12 cellular contexts compared by ENCODE assay signal in genomic region chr5:96952946-96953730, GRCh38. TPM values are rescaled to one million over a fixed set of nuclear protein-coding genes. Genes with fewer than 3 reads are reported as not detected.
DNase-seq lines count a peak whose midpoint lies in the region; ATAC-seq and TF ChIP-seq lines count a peak whose summit lies in the region.
"Had no signal": no experiment of that assay in that cellular context is flagged by ENCODE, and none has a peak within 500 bp of the region (broad histone marks: within the 10 kb centered on the region; RNA-seq: fewer than 3 reads in every experiment).

No MANE protein-coding gene starts in this region.

- H4K20me1 ChIP-seq in mammary epithelial cell (ENCODE audit: insufficient read depth, low read length) = no peaks in the 10 kb centered on the region

- peak overlapping the region; percentile 74 for H2AFZ ChIP-seq in mammary epithelial cell (ENCODE audit: low read depth, low read length)

- ATAC-seq in mucosa of descending colon (peak; percentile 89), HG02610 (IDR thresholded peaks at IDR 0.05; ENCODE audit: unreplicated experiment) (no peak), HG03175 (IDR thresholded peaks at IDR 0.05; ENCODE audit: unreplicated experiment) (no peak)

- H3K9me3 ChIP-seq in mammary epithelial cell (replicated peaks; ENCODE audit: insufficient read depth, low read length) (no peaks in the 10 kb centered on the region), mucosa of descending colon (no peaks in the 10 kb centered on the region), tibial artery (no peaks in the 10 kb centered on the region)

- no peaks in the 10 kb centered on the region for H3K36me3 ChIP-seq in mammary epithelial cell (ENCODE audit: insufficient read depth, low read length)
- H3K36me3 ChIP-seq in mucosa of descending colon (ENCODE audit: low read depth) = no peaks in the 10 kb centered on the region
- no peaks in the 10 kb centered on the region for H3K36me3 ChIP-seq in tibial artery

- H3K27ac ChIP-seq in mammary epithelial cell (ENCODE audit: insufficient read depth, low read depth, low read length) (peak overlapping the region; percentile 56), tibial artery (peak overlapping the region; percentile 67 to 81)

- CTCF ChIA-PET in activated naive CD4-positive, alpha-beta T cell treated with anti-CD3 and anti-CD28 coated beads for 36 hours (lab: Charles Lee) = interaction anchor here (0.9 to 1.7 kb wide), 3 partner anchors 14 to 208 kb away, joined by 3 to 7 read pairs (median 3); no protein-coding TSS in a partner anchor
- CTCF ChIA-PET in mammary epithelial cell (lab: Charles Lee; ENCODE audit: low non-redundant PET) = no interaction called here

- BruUV-seq in mammary epithelial cell (replicated peaks; lab: Mats Ljungman, UMichigan) = no TSS peak

- peak overlapping the region; percentile 68 for H3K4me2 ChIP-seq in mammary epithelial cell (ENCODE audit: insufficient read depth, low read depth, low read length)

- WGBS in mammary epithelial cell (ENCODE audit: low coverage, missing lambda C conversion rate) = 7% methylated on average over 7 of the region's 7 CpGs

- DNase-seq in activated naive CD4-positive, alpha-beta T cell treated with anti-CD3 and anti-CD28 coated beads for 36 hours = no peak
- DNase-seq in activated naive CD4-positive, alpha-beta T cell treated with anti-CD3 and anti-CD28 coated beads, Interleukin-2, amount 50 U/mL, for 16 hours = no peak
- DNase-seq in mammary epithelial cell = peak; percentile 29
- DNase-seq in mucosa of descending colon = peak in 1 of 3 donors; percentile 34
- no peak for DNase-seq in tibial artery
- DNase-seq in stimulated activated CD4-positive, alpha-beta T cell treated with anti-CD3 and anti-CD28 coated beads, Interleukin-4, amount 100 ng/mL, for 1 hour = no peak
- DNase-seq: ACHN; activated CD4-positive, alpha-beta T cell treated with anti-CD3 and anti-CD28 coated beads, Interleukin-2, amount 50 U/mL, for 48 hours; dorsolateral prefrontal cortex; NCI-H187 treated with DMSO at 0.1 percent for 48 hours had no signal

- peaks cover 6% of the 10 kb centered on the region for H3K36me3 Mint-ChIP-seq in activated naive CD4-positive, alpha-beta T cell treated with anti-CD3 and anti-CD28 coated beads for 36 hours (ENCODE audit: low read depth)

- H3K27me3 Mint-ChIP-seq in activated naive CD4-positive, alpha-beta T cell treated with anti-CD3 and anti-CD28 coated beads for 36 hours (ENCODE audit: low read depth) = no peaks in the 10 kb centered on the region

- H3K27ac Mint-ChIP-seq in activated naive CD4-positive, alpha-beta T cell treated with anti-CD3 and anti-CD28 coated beads for 36 hours = peak overlapping the region; percentile 20

- peak overlapping the region; percentile 2 for H3K9ac ChIP-seq in mammary epithelial cell (ENCODE audit: insufficient read depth, low read length)

- H3K27me3 ChIP-seq in mammary epithelial cell (ENCODE audit: insufficient read depth, low read length) (no peaks in the 10 kb centered on the region), tibial artery (no peaks in the 10 kb centered on the region)
- H3K27me3 ChIP-seq: dorsolateral prefrontal cortex had no signal

- intact Hi-C loops in activated naive CD4-positive, alpha-beta T cell treated with anti-CD3 and anti-CD28 coated beads for 36 hours (cut with micrococcal nuclease) = loop anchor here (1.0 kb wide), 2 partner anchors 8 to 27 kb away; no protein-coding TSS in a partner anchor
- intact Hi-C loops in mammary epithelial cell (cut with micrococcal nuclease) (no loop called here), mucosa of descending colon (cut with DNase I, micrococcal nuclease) (no loop called here), tibial artery (cut with DNase I; ENCODE audit: low total_unique reads) (no loop called here)

- dilution Hi-C loops in mammary epithelial cell (cut with HindIII; ENCODE audit: low sequenced_read_pairs) = no loop called here

- H3K4me1 Mint-ChIP-seq in activated naive CD4-positive, alpha-beta T cell treated with anti-CD3 and anti-CD28 coated beads for 36 hours (ENCODE audit: low read depth) = peaks cover 73% of the 10 kb centered on the region

- peaks cover 91% of the 10 kb centered on the region for H3K79me2 ChIP-seq in mammary epithelial cell (ENCODE audit: insufficient read depth, low read length)

- in situ Hi-C loops in mammary epithelial cell (cut with MboI; ENCODE audit: low sequenced_read_pairs in 2 of 2) = no loop called here

- peak overlapping the region in 1 of 3 experiments; percentile 3 for H3K4me3 ChIP-seq in mammary epithelial cell (replicated peaks in 1 of 3; ENCODE audit: insufficient read depth in 1 of 3, low read depth in 2 of 3, low read length in 3 of 3)
- no peak overlapping the region for H3K4me3 ChIP-seq in mucosa of descending colon
- no peak overlapping the region for H3K4me3 ChIP-seq in tibial artery
- H3K4me3 ChIP-seq: dorsolateral prefrontal cortex had no signal

- TF ChIP-seq CTCF in mammary epithelial cell (conservative IDR thresholded peaks at IDR 0.05 in 1 of 2, IDR thresholded peaks at IDR 0.05 in 1 of 2; ENCODE audit: extremely low read depth in 1 of 2, insufficient read depth in 1 of 2, low read depth in 1 of 2, low read length in 2 of 2) (no peak), mucosa of descending colon (IDR thresholded peaks at IDR 0.05) (no peak), tibial artery (IDR thresholded peaks at IDR 0.05) (no peak)

- peaks cover 17% of the 10 kb centered on the region for H3K4me1 ChIP-seq in mammary epithelial cell (ENCODE audit: insufficient read depth, low read length)
- no peaks in the 10 kb centered on the region for H3K4me1 ChIP-seq in mucosa of descending colon (ENCODE audit: low read depth)
- peaks cover 0 to 51% (median 13%) of the 10 kb centered on the region in 4 donors for H3K4me1 ChIP-seq in tibial artery

- H3K9me3 Mint-ChIP-seq in activated naive CD4-positive, alpha-beta T cell treated with anti-CD3 and anti-CD28 coated beads for 36 hours = peaks cover 5% of the 10 kb centered on the region

- H3K4me3 Mint-ChIP-seq in activated naive CD4-positive, alpha-beta T cell treated with anti-CD3 and anti-CD28 coated beads for 36 hours = no peak overlapping the region

RNA-seq across cellular contexts. Expression of gene LNPEP, which starts 17.3 kb away (rescaled TPM):
- total RNA-seq in activated naive CD4-positive, alpha-beta T cell treated with anti-CD3 and anti-CD28 coated beads for 36 hours = 10 to 100 TPM; 76.1 to 77.7 TPM
- total RNA-seq in mammary epithelial cell (10 to 100 TPM; 38.5 to 77.5 TPM), mucosa of descending colon (10 to 100 TPM; 32.3 to 54.7 (median 38.2) TPM)
- polyA plus RNA-seq in mammary epithelial cell = 17.7 TPM
- polyA minus RNA-seq in mammary epithelial cell = 71.7 TPM
